Comparison of ENCODE assay signal across 16 cellular contexts in the genomic region with DNA sequence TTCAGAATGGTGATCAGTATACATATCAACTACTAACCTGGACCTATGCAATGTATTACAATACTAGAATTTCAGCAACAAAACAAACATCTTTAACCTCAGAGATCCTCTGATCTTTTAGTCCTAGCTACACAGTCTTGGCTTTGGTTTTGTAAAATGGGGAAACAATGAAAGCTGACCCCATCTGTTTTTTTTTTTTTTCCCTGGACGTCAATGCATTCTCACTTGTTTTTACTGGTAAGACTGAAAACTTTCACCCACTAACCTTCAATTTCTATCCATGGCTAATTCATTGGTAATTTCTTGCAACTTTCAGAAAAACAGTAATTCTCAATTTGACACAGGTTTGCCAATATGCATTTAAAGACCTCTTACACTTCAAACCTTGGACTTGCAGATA. TPM values are rescaled to one million over a fixed set of nuclear protein-coding genes. Genes with fewer than 3 reads are reported as not detected.
A peak's percentile ranks its signal among the peaks of the same experiment; 100 is the strongest.
DNase-seq lines count a peak whose midpoint lies in the region; ATAC-seq and TF ChIP-seq lines count a peak whose summit lies in the region.
"Had no signal": no experiment of that assay in that cellular context is flagged by ENCODE, and none has a peak within 500 bp of the region (broad histone marks: within the 10 kb centered on the region; RNA-seq: fewer than 3 reads in every experiment).

No MANE protein-coding gene starts in this region.

- intact Hi-C loops in tibial artery (cut with DNase I; ENCODE audit: low total_unique reads): loop anchor here (10.0 kb wide), 2 partner anchors 70 to 120 kb away; no protein-coding TSS in a partner anchor

- H2AFZ ChIP-seq in SK-N-SH (ENCODE audit: low read depth): no peak overlapping the region

- H3K9me3 ChIP-seq in SK-N-SH (no peaks in the 10 kb centered on the region), endocrine pancreas (ENCODE audit: control insufficient read depth, low read length) (no peaks in the 10 kb centered on the region), muscle layer of duodenum (ENCODE audit: control insufficient read depth in 1 of 2, low read length in 2 of 2) (no peaks in the 10 kb centered on the region), tibial artery (no peaks in the 10 kb centered on the region)
- H3K9me3 ChIP-seq: SJSA1, thyroid gland had no signal

- H3K4me1 ChIP-seq in SK-N-SH (ENCODE audit: control insufficient read depth in 1 of 2, insufficient read depth in 2 of 2, low read depth in 1 of 2, low read length in 1 of 2) (peaks cover 7 to 10% of the 10 kb centered on the region in 2 experiments), endocrine pancreas (ENCODE audit: control insufficient read depth, insufficient read depth, low read length) (peaks cover 12% of the 10 kb centered on the region), muscle layer of duodenum (ENCODE audit: control insufficient read depth in 1 of 2, insufficient read depth in 2 of 2, low read length in 2 of 2) (peaks cover 0 to 25% of the 10 kb centered on the region in 2 donors), tibial artery (peaks cover 0 to 58% (median 32%) of the 10 kb centered on the region in 4 donors)

- peaks cover 27% of the 10 kb centered on the region for H4K20me1 ChIP-seq in SK-N-SH (ENCODE audit: insufficient read depth)

- TF ChIP-seq RAD21 in SK-N-SH (IDR thresholded peaks at IDR 0.05; ENCODE audit: low read length): no peak

- H3K27me3 ChIP-seq in SK-N-SH (ENCODE audit: insufficient read depth) (no peaks in the 10 kb centered on the region), endocrine pancreas (ENCODE audit: control insufficient read depth, insufficient read depth, low read length) (no peaks in the 10 kb centered on the region), muscle layer of duodenum (ENCODE audit: low read depth, low read length) (no peaks in the 10 kb centered on the region), tibial artery (no peaks in the 10 kb centered on the region)
- H3K27me3 ChIP-seq: SJSA1, thyroid gland had no signal

- peaks cover 0 to 28% of the 10 kb centered on the region in 2 experiments for H3K36me3 ChIP-seq in SK-N-SH (replicated peaks in 1 of 2; ENCODE audit: control insufficient read depth in 1 of 2, insufficient read depth in 2 of 2, low read length in 1 of 2)
- H3K36me3 ChIP-seq in endocrine pancreas (ENCODE audit: control insufficient read depth, insufficient read depth, low read length): no peaks in the 10 kb centered on the region
- peaks cover 0 to 3% of the 10 kb centered on the region in 2 donors for H3K36me3 ChIP-seq in muscle layer of duodenum (ENCODE audit: control insufficient read depth in 1 of 2, insufficient read depth in 2 of 2, low read length in 2 of 2)
- peaks cover 0 to 4% (median 0%) of the 10 kb centered on the region in 3 donors for H3K36me3 ChIP-seq in tibial artery
- H3K36me3 ChIP-seq: thyroid gland had no signal

- no peak for ATAC-seq in SK-N-SH treated with all-trans-retinoic acid at 6 μM for 48 hours
- no peak for ATAC-seq in GM19023 (IDR thresholded peaks at IDR 0.05; ENCODE audit: unreplicated experiment)
- no peak for ATAC-seq in HG03159 (IDR thresholded peaks at IDR 0.05; ENCODE audit: unreplicated experiment)

- H3K79me2 ChIP-seq in SK-N-SH (ENCODE audit: insufficient read depth): peaks cover 79% of the 10 kb centered on the region

- TF ChIP-seq EP300 in SK-N-SH (IDR thresholded peaks at IDR 0.05; ENCODE audit: borderline replicate concordance in 1 of 2, low read depth in 1 of 2, low read length in 1 of 2): no peak

- DNase-seq in SK-N-SH (no peak), tibial artery (no peak), NCI-H69 (lab: John Stamatoyannopoulos, UW) (no peak)
- DNase-seq: activated CD4-positive, CD25-positive, alpha-beta regulatory T cell treated with anti-CD3 and anti-CD28 coated beads, Interleukin-2, amount 50 U/mL, for 72 hours; activated effector memory CD4-positive, alpha-beta T cell treated with anti-CD3 and anti-CD28 coated beads, Interleukin-2, amount 50 U/mL, for 16 hours; DMS 273 treated with DMSO at 0.1 percent for 48 hours; NCI-H1417 treated with DMSO at 0.1 percent for 48 hours; thyroid gland had no signal

- H3K9ac ChIP-seq in SK-N-SH (peak overlapping the region; percentile 15; the same call in 1 of the 2 replicates), endocrine pancreas (ENCODE audit: control insufficient read depth, insufficient read depth, low read length) (no peak overlapping the region)

- POLR2A ChIA-PET in SK-N-SH (lab: Yijun Ruan, JAX): no interaction called here

- H3K4me2 ChIP-seq in SK-N-SH: peak overlapping the region; percentile 92

- no peaks in the 10 kb centered on the region for H3K9me2 ChIP-seq in SK-N-SH

- TF ChIP-seq CTCF in SK-N-SH (IDR thresholded peaks at IDR 0.05): no peak
- no peak for TF ChIP-seq CTCF in tibial artery (IDR thresholded peaks at IDR 0.05)

- peaks cover 20% of the 10 kb centered on the region for H3F3A ChIP-seq in SK-N-SH (replicated peaks; ENCODE audit: insufficient read depth)

- 75% methylated on average over 1 of the region's 1 CpG for WGBS in SK-N-SH (ENCODE audit: low lambda C conversion rate)

- H3K27ac ChIP-seq in SK-N-SH (ENCODE audit: low read depth in 2 of 2, low read length in 1 of 2): peak overlapping the region in 1 of 2 experiments; percentile 85; a peak in 2 of 4 replicates
- H3K27ac ChIP-seq in muscle layer of duodenum (ENCODE audit: low read length): no peak overlapping the region
- H3K27ac ChIP-seq in tibial artery: peak overlapping the region in 1 of 2 donors; percentile 5
- H3K27ac ChIP-seq: 22Rv1, SJSA1 had no signal

- H3K4me3 ChIP-seq in SK-N-SH (ENCODE audit: low read depth in 2 of 2, low read length in 1 of 2) (peak overlapping the region; percentile 69 to 77; a peak in 2 of 4 replicates), endocrine pancreas (ENCODE audit: control insufficient read depth, insufficient read depth, low read length) (peak overlapping the region; percentile 95), muscle layer of duodenum (ENCODE audit: low read depth in 1 of 2, low read length in 2 of 2) (peak overlapping the region; percentile 65 to 90), tibial artery (peak overlapping the region; percentile 59 to 91)
- H3K4me3 ChIP-seq: lung, SJSA1 had no signal

- CTCF ChIA-PET in SK-N-SH (lab: Yijun Ruan, JAX): no interaction called here

TF ChIP-seq in SK-N-SH, 30 proteins besides CTCF, POLR2A, EP300 and RAD21:
- TF ChIP-seq ELF1 (IDR thresholded peaks at IDR 0.05) (no peak), NRF1 (IDR thresholded peaks at IDR 0.05; ENCODE audit: low read depth, low read length) (no peak), TEAD4 (IDR thresholded peaks at IDR 0.05; ENCODE audit: borderline replicate concordance, insufficient read depth) (no peak), RFX5 (IDR thresholded peaks at IDR 0.05; ENCODE audit: low read length) (no peak), GABPA (IDR thresholded peaks at IDR 0.05; ENCODE audit: low read depth) (no peak), USF1 (IDR thresholded peaks at IDR 0.05; ENCODE audit: borderline replicate concordance, low read depth) (no peak)
TF ChIP-seq in SK-N-SH: peak in this region for 0.

TF ChIP-seq in SK-N-SH treated with all-trans-retinoic acid at 6 μM for 48 hours, 23 proteins besides CTCF, POLR2A, EP300 and RAD21 (continues in another document):
- TF ChIP-seq RARB (CRISPR knock-in tag; IDR thresholded peaks at IDR 0.05): no peak
- no peak for TF ChIP-seq BACH2 (CRISPR knock-in tag; IDR thresholded peaks at IDR 0.05; ENCODE audit: borderline replicate concordance)
- no peak for TF ChIP-seq GLIS3 (CRISPR knock-in tag; IDR thresholded peaks at IDR 0.05)
- no peak for TF ChIP-seq PPARA (CRISPR knock-in tag; IDR thresholded peaks at IDR 0.05; ENCODE audit: borderline replicate concordance)
- no peak for TF ChIP-seq ZNF70 (CRISPR knock-in tag; IDR thresholded peaks at IDR 0.05)
- TF ChIP-seq ARNTL (CRISPR knock-in tag; IDR thresholded peaks at IDR 0.05; ENCODE audit: borderline replicate concordance, low read depth): no peak
- no peak for TF ChIP-seq OSR1 (CRISPR knock-in tag; IDR thresholded peaks at IDR 0.05)
- TF ChIP-seq ISL1 (CRISPR knock-in tag; IDR thresholded peaks at IDR 0.05): no peak
- TF ChIP-seq ZC3H10 (CRISPR knock-in tag; IDR thresholded peaks at IDR 0.05): no peak
- TF ChIP-seq TOX (CRISPR knock-in tag; IDR thresholded peaks at IDR 0.05; ENCODE audit: borderline replicate concordance): no peak
- no peak for TF ChIP-seq ZFP30 (CRISPR knock-in tag; IDR thresholded peaks at IDR 0.05)
- TF ChIP-seq, protein P1, sequence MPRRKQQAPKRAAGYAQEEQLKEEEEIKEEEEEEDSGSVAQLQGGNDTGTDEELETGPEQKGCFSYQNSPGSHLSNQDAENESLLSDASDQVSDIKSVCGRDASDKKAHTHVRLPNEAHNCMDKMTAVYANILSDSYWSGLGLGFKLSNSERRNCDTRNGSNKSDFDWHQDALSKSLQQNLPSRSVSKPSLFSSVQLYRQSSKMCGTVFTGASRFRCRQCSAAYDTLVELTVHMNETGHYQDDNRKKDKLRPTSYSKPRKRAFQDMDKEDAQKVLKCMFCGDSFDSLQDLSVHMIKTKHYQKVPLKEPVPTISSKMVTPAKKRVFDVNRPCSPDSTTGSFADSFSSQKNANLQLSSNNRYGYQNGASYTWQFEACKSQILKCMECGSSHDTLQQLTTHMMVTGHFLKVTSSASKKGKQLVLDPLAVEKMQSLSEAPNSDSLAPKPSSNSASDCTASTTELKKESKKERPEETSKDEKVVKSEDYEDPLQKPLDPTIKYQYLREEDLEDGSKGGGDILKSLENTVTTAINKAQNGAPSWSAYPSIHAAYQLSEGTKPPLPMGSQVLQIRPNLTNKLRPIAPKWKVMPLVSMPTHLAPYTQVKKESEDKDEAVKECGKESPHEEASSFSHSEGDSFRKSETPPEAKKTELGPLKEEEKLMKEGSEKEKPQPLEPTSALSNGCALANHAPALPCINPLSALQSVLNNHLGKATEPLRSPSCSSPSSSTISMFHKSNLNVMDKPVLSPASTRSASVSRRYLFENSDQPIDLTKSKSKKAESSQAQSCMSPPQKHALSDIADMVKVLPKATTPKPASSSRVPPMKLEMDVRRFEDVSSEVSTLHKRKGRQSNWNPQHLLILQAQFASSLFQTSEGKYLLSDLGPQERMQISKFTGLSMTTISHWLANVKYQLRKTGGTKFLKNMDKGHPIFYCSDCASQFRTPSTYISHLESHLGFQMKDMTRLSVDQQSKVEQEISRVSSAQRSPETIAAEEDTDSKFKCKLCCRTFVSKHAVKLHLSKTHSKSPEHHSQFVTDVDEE (CRISPR knock-in tag; IDR thresholded peaks at IDR 0.05): no peak
- TF ChIP-seq ZFP3 (CRISPR knock-in tag; IDR thresholded peaks at IDR 0.05): no peak
- no peak for TF ChIP-seq CSDC2 (CRISPR knock-in tag; IDR thresholded peaks at IDR 0.05)

RNA-seq across cellular contexts. Expression of gene KIF13A, which starts 3.0 kb away (rescaled TPM):
- polyA plus RNA-seq in SK-N-SH (2012; rRNA removed): 18.2 and 23.1 TPM in 2 replicates
- polyA plus RNA-seq in SK-N-SH (2012; cell fraction: cytosol; rRNA removed): 20.1 and 21.5 TPM in 2 replicates
- polyA plus RNA-seq in SK-N-SH (2012; cell fraction: nucleus; rRNA removed): 14.1 and 23.0 TPM in 2 replicates
